In genomic region chrX:130111220-130111934, GRCh38 we compare ENCODE assay signal across 8 cellular contexts. TPM values are rescaled to one million over a fixed set of nuclear protein-coding genes. Genes with fewer than 3 reads are reported as not detected.
DNase-seq lines count a peak whose midpoint lies in the region; ATAC-seq and TF ChIP-seq lines count a peak whose summit lies in the region.

No MANE protein-coding gene starts in this region.

- H3K9me2 ChIP-seq in Karpas-422 (replicated peaks; ENCODE audit: insufficient read depth, low read length): no peaks in the 10 kb centered on the region

- 47 to 57% (median 55%) methylated on average over 31 to 41 of the region's 41 CpGs for WGBS in psoas muscle, 3 donors

- H3K4me1 ChIP-seq in Karpas-422 (ENCODE audit: low read length): peaks cover 37% of the 10 kb centered on the region
- no peaks in the 10 kb centered on the region for H3K4me1 ChIP-seq in psoas muscle

- H3K9me3 ChIP-seq in Karpas-422 (ENCODE audit: low read length) (no peaks in the 10 kb centered on the region), psoas muscle (no peaks in the 10 kb centered on the region)

- H3K79me2 ChIP-seq in Karpas-422 (ENCODE audit: low read length): peaks cover 38% of the 10 kb centered on the region

- TF ChIP-seq CTCF in psoas muscle (IDR thresholded peaks at IDR 0.05): no peak

- H4K20me1 ChIP-seq in Karpas-422 (ENCODE audit: insufficient read depth, low read depth, low read length): peaks cover 7% of the 10 kb centered on the region; the same call in 1 of the 2 replicates

- H2AFZ ChIP-seq in Karpas-422 (ENCODE audit: low read length): no peak overlapping the region; the same call in 1 of the 2 replicates

- intact Hi-C loops in psoas muscle (cut with DNase I): no loop called here

- ATAC-seq in psoas muscle (peak in 1 of 4 donors; percentile 11), HG03442 (IDR thresholded peaks at IDR 0.05; ENCODE audit: unreplicated experiment) (no peak), HG03354 (IDR thresholded peaks at IDR 0.05; ENCODE audit: poor library complexity, severe bottlenecking, unreplicated experiment) (no peak)

- peak overlapping the region; percentile 76 for H3K4me2 ChIP-seq in Karpas-422 (ENCODE audit: low read depth, low read length, poor library complexity, severe bottlenecking)

- peak overlapping the region; percentile 65 for H3K4me3 ChIP-seq in Karpas-422 (ENCODE audit: low read length)
- peak overlapping the region; percentile 61 for H3K4me3 ChIP-seq in psoas muscle

- no peaks in the 10 kb centered on the region for H3K27me3 ChIP-seq in Karpas-422 (ENCODE audit: low read length)
- H3K27me3 ChIP-seq in psoas muscle (ENCODE audit: insufficient read depth in 3 of 3, low read length in 2 of 3): peaks cover 0 to 9% (median 4%) of the 10 kb centered on the region in 3 donors

- no peaks in the 10 kb centered on the region for H3K36me3 ChIP-seq in Karpas-422 (ENCODE audit: insufficient read depth, low read length)
- no peaks in the 10 kb centered on the region for H3K36me3 ChIP-seq in psoas muscle (ENCODE audit: insufficient read depth in 1 of 2, low read depth in 1 of 2)

- peak overlapping the region; percentile 60 for H3K27ac ChIP-seq in Karpas-422 (ENCODE audit: low read length)
- peak overlapping the region; percentile 88 for H3K27ac ChIP-seq in epithelial cell of prostate
- H3K27ac ChIP-seq in psoas muscle: no peak overlapping the region

- peak overlapping the region; percentile 73 for H3K9ac ChIP-seq in Karpas-422 (ENCODE audit: low read length)

- DNase-seq in EL: peak; percentile 40
- DNase-seq in Karpas-422: peak; percentile 55
- DNase-seq in epithelial cell of prostate (ENCODE audit: low read depth, low spot score): no peak
- DNase-seq in psoas muscle: no peak
- DNase-seq in stimulated activated CD4-positive, alpha-beta T cell treated with anti-CD3 and anti-CD28 coated beads, Interleukin-2, amount 100 ng/mL, for 24 hours: no peak
- no peak for DNase-seq in NCI-H128 (lab: John Stamatoyannopoulos, UW; ENCODE audit: unreplicated experiment)

RNA-seq across cellular contexts. Expression of gene ELF4, which starts 1.1 kb away (rescaled TPM):
- 29.1 and 31.7 TPM in 2 replicates for total RNA-seq in Karpas-422 (2014; rRNA removed; shearing (Covaris generic); ENCODE audit: low replicate concordance)
- total RNA-seq in psoas muscle: 1 to 10 TPM; 1.5 to 2.9 (median 2.2) TPM
- 1 to 10 TPM in 1 of 3 donors, under 1 TPM in 2; 0.55 to 1.2 (median 0.76) TPM for polyA plus RNA-seq in psoas muscle

RNA-seq across cellular contexts. Expression of gene AIFM1, which starts 54.3 kb away (rescaled TPM):
- 25.8 and 37.4 TPM in 2 replicates for total RNA-seq in Karpas-422 (2014; rRNA removed; shearing (Covaris generic); ENCODE audit: low replicate concordance)
- 10 to 100 TPM; 48.6 to 59.9 (median 53.1) TPM for total RNA-seq in psoas muscle
- 10 to 100 TPM; 53.8 to 61.6 (median 59.5) TPM for polyA plus RNA-seq in psoas muscle

Comparison
In these comparisons a context has a peak if more than half of its experiments do, and no peak if none do; other contexts are left out.
1. DNase-seq: peak in EL (single experiment) and Karpas-422 (single experiment); none in epithelial cell of prostate (single experiment), psoas muscle (0 of 2), stimulated activated CD4-positive, alpha-beta T cell treated with anti-CD3 and anti-CD28 coated beads, Interleukin-2, amount 100 ng/mL, for 24 hours (0 of 2) and NCI-H128 (single experiment).